ENCODE assay signal across 10 cellular contexts in the genomic region with DNA sequence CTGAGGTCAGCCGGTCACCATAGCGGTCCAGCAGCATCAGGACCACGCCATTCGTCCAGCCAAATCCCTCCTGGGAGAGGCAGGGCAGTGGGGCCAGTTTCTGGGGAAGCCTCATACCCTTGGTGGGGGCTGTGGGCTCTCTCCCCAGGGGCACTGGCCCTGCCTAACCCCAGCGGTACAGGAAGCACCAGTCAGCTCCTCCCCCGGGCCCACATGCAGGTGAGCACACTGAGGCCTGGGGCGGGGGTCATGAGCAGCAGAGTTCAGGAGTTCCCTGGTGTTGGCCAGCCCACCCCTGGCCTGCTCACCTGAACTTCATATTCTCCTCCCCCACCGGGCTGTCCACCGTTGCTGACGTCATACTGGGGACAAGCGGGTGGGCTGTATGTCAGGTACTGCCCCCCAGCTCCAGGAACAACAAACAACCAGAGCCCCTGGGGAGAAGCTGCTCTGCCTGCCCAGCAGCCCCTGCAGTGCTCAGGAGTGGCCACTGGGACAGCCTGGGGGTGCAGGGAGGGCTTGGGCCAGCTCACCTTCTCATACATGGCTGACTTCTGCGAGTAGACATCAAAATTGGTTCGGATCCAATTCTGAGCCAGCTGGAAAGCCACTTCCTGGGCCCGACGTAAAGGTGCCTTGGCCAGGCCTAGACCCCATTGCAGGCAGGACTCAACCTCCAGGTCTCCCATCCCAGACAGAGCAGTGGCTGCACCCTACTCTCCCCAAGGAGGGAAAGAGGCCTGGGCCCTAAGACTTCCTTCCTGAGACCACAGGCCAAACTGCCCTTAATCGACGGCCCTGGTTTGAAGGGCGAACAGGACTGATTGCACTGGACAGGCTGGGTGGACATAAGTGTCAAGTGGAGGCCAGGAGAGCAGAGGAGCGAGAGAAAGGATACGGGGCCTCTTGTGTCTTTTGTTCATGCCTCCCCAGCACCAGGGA. TPM values are rescaled to one million over a fixed set of nuclear protein-coding genes. Genes with fewer than 3 reads are reported as not detected.
A peak's percentile ranks its signal among the peaks of the same experiment; 100 is the strongest.
DNase-seq lines count a peak whose midpoint lies in the region; ATAC-seq, FAIRE-seq and TF ChIP-seq lines count a peak whose summit lies in the region.
"Had no signal": no experiment of that assay in that cellular context is flagged by ENCODE, and none has a peak within 500 bp of the region (broad histone marks: within the 10 kb centered on the region; RNA-seq: fewer than 3 reads in every experiment).

No MANE protein-coding gene starts in this region.

- no peaks in the 10 kb centered on the region for H3K27me3 ChIP-seq in bronchial epithelial cell (ENCODE audit: control insufficient read depth, insufficient read depth, low read length)
- H3K27me3 ChIP-seq in left lung: peaks cover 0 to 5% of the 10 kb centered on the region in 2 donors
- H3K27me3 ChIP-seq in vagina: no peaks in the 10 kb centered on the region
- no peaks in the 10 kb centered on the region for H3K27me3 ChIP-seq in Karpas-422 (ENCODE audit: low read length)
- H3K27me3 ChIP-seq: colonic mucosa had no signal

- H3K36me3 Mint-ChIP-seq in activated naive CD8-positive, alpha-beta T cell treated with anti-CD3 and anti-CD28 coated beads for 36 hours: no peaks in the 10 kb centered on the region
- H3K36me3 Mint-ChIP-seq in activated naive CD8-positive, alpha-beta T cell treated with anti-CD3 and anti-CD28 coated beads, Interleukin-2, amount 50 U/mL, for 24 hours (ENCODE audit: low read depth): no peaks in the 10 kb centered on the region

- H3K4me3 Mint-ChIP-seq in activated naive CD8-positive, alpha-beta T cell treated with anti-CD3 and anti-CD28 coated beads for 36 hours: no peak overlapping the region
- no peak overlapping the region for H3K4me3 Mint-ChIP-seq in activated naive CD8-positive, alpha-beta T cell treated with anti-CD3 and anti-CD28 coated beads, Interleukin-2, amount 50 U/mL, for 24 hours

- intact Hi-C loops in left lung (cut with DNase I) (loop anchor here (10.0 kb wide), 2 partner anchors 54 to 64 kb away; partner anchors contain the start of gene PHLDB1 (in 1 of the 2)), vagina (cut with DNase I) (loop anchor here (5.0 kb wide), 1 partner anchor 61 kb away; no protein-coding TSS in a partner anchor)

- ATAC-seq in activated naive CD8-positive, alpha-beta T cell treated with anti-CD3 and anti-CD28 coated beads, Interleukin-2, amount 50 U/mL, for 24 hours: no peak
- ATAC-seq in left lung: peak; percentile 7

- H3K9me2 ChIP-seq in Karpas-422 (replicated peaks; ENCODE audit: insufficient read depth, low read length): no peaks in the 10 kb centered on the region

- H3K9me3 ChIP-seq in left lung: no peaks in the 10 kb centered on the region
- no peaks in the 10 kb centered on the region for H3K9me3 ChIP-seq in vagina
- no peaks in the 10 kb centered on the region for H3K9me3 ChIP-seq in Karpas-422 (ENCODE audit: low read length)
- H3K9me3 ChIP-seq: colonic mucosa had no signal

- peaks cover 9 to 10% of the 10 kb centered on the region in 2 donors for H3K4me1 ChIP-seq in left lung
- H3K4me1 ChIP-seq in vagina: peaks cover 14% of the 10 kb centered on the region
- no peaks in the 10 kb centered on the region for H3K4me1 ChIP-seq in Karpas-422 (ENCODE audit: low read length)

- no peak overlapping the region for H3K4me2 ChIP-seq in Karpas-422 (ENCODE audit: low read depth, low read length, poor library complexity, severe bottlenecking)

- no peaks in the 10 kb centered on the region for H3K4me1 Mint-ChIP-seq in activated naive CD8-positive, alpha-beta T cell treated with anti-CD3 and anti-CD28 coated beads for 36 hours
- no peaks in the 10 kb centered on the region for H3K4me1 Mint-ChIP-seq in activated naive CD8-positive, alpha-beta T cell treated with anti-CD3 and anti-CD28 coated beads, Interleukin-2, amount 50 U/mL, for 24 hours

- TF ChIP-seq POLR2A in vagina (IDR thresholded peaks at IDR 0.05): no peak

- TF ChIP-seq CTCF in bronchial epithelial cell (IDR thresholded peaks at IDR 0.05; ENCODE audit: insufficient read depth, low read length, severe bottlenecking) (peak; percentile 30), left lung (IDR thresholded peaks at IDR 0.05) (no peak), vagina (IDR thresholded peaks at IDR 0.05) (no peak)

- no peak overlapping the region for H2AFZ ChIP-seq in Karpas-422 (ENCODE audit: low read length)

- peaks cover 8% of the 10 kb centered on the region for H3K36me3 ChIP-seq in bronchial epithelial cell (ENCODE audit: control insufficient read depth, insufficient read depth, low read length)
- peaks cover 0 to 28% of the 10 kb centered on the region in 2 donors for H3K36me3 ChIP-seq in left lung
- H3K36me3 ChIP-seq in vagina: peaks cover 0 to 21% of the 10 kb centered on the region in 2 donors
- no peaks in the 10 kb centered on the region for H3K36me3 ChIP-seq in Karpas-422 (ENCODE audit: insufficient read depth, low read length)
- H3K36me3 ChIP-seq: colonic mucosa had no signal

- no peak for FAIRE-seq in bronchial epithelial cell (lab: Jason Lieb, UNC)

- H3K9ac ChIP-seq in Karpas-422 (ENCODE audit: low read length): no peak overlapping the region

- H3K27ac ChIP-seq in left lung (peak overlapping the region in 1 of 2 donors; percentile 59), vagina (peak overlapping the region; percentile 80), Karpas-422 (ENCODE audit: low read length) (no peak overlapping the region)
- H3K27ac ChIP-seq: colonic mucosa had no signal

- no peaks in the 10 kb centered on the region for H3K9me3 Mint-ChIP-seq in activated naive CD8-positive, alpha-beta T cell treated with anti-CD3 and anti-CD28 coated beads for 36 hours
- no peaks in the 10 kb centered on the region for H3K9me3 Mint-ChIP-seq in activated naive CD8-positive, alpha-beta T cell treated with anti-CD3 and anti-CD28 coated beads, Interleukin-2, amount 50 U/mL, for 24 hours

- H3K27me3 Mint-ChIP-seq in activated naive CD8-positive, alpha-beta T cell treated with anti-CD3 and anti-CD28 coated beads for 36 hours: no peaks in the 10 kb centered on the region
- no peaks in the 10 kb centered on the region for H3K27me3 Mint-ChIP-seq in activated naive CD8-positive, alpha-beta T cell treated with anti-CD3 and anti-CD28 coated beads, Interleukin-2, amount 50 U/mL, for 24 hours

- peak; percentile 15 for DNase-seq in activated naive CD8-positive, alpha-beta T cell treated with anti-CD3 and anti-CD28 coated beads for 36 hours
- no peak for DNase-seq in activated naive CD8-positive, alpha-beta T cell treated with anti-CD3 and anti-CD28 coated beads, Interleukin-2, amount 50 U/mL, for 24 hours
- DNase-seq in bronchial epithelial cell (ENCODE audit: low read depth) (no peak), left lung (no peak), vagina (ENCODE audit: extremely low spot score in 2 of 2) (no peak), NCI-H2029 (lab: John Stamatoyannopoulos, UW) (no peak), Karpas-422 (no peak), NCI-H510A (lab: John Stamatoyannopoulos, UW) (no peak)

- no peaks in the 10 kb centered on the region for H3K79me2 ChIP-seq in Karpas-422 (ENCODE audit: low read length)

- H3K4me3 ChIP-seq in bronchial epithelial cell (ENCODE audit: low read depth, low read length) (no peak overlapping the region), left lung (no peak overlapping the region), vagina (no peak overlapping the region), Karpas-422 (ENCODE audit: low read length) (no peak overlapping the region)
- H3K4me3 ChIP-seq: colonic mucosa had no signal

- no peak overlapping the region for H3K27ac Mint-ChIP-seq in activated naive CD8-positive, alpha-beta T cell treated with anti-CD3 and anti-CD28 coated beads for 36 hours
- H3K27ac Mint-ChIP-seq in activated naive CD8-positive, alpha-beta T cell treated with anti-CD3 and anti-CD28 coated beads, Interleukin-2, amount 50 U/mL, for 24 hours: no peak overlapping the region

- H4K20me1 ChIP-seq in Karpas-422 (ENCODE audit: insufficient read depth, low read depth, low read length): no peaks in the 10 kb centered on the region

RNA-seq across cellular contexts. Expression of gene TREH, which starts 20.8 kb away (rescaled TPM):
- total RNA-seq in activated naive CD8-positive, alpha-beta T cell treated with anti-CD3 and anti-CD28 coated beads for 36 hours: not detected
- total RNA-seq in bronchial epithelial cell (not detected in 2 replicates), left lung (not detected), vagina (0.25 TPM)
- not detected in 2 replicates for total RNA-seq in Karpas-422 (2014; rRNA removed; shearing (Covaris generic); ENCODE audit: low replicate concordance)
- total RNA-seq: myocyte had no signal

RNA-seq across cellular contexts. Expression of gene PHLDB1, which starts 51.2 kb away (rescaled TPM):
- 1 to 10 TPM; 2.9 to 3.0 TPM for total RNA-seq in activated naive CD8-positive, alpha-beta T cell treated with anti-CD3 and anti-CD28 coated beads for 36 hours
- total RNA-seq in bronchial epithelial cell: 13.3 and 22.6 TPM in 2 replicates
- total RNA-seq in left lung: 100 to 1,000 TPM in 1 of 2 donors, 10 to 100 TPM in 1; 76.5 to 120 TPM
- 119 TPM for total RNA-seq in vagina
- total RNA-seq in Karpas-422 (2014; rRNA removed; shearing (Covaris generic); ENCODE audit: low replicate concordance): 0.19 TPM in 1 of 2 replicates, not detected in the other
